1 cellular context compared by ENCODE assay signal in the genomic region with DNA sequence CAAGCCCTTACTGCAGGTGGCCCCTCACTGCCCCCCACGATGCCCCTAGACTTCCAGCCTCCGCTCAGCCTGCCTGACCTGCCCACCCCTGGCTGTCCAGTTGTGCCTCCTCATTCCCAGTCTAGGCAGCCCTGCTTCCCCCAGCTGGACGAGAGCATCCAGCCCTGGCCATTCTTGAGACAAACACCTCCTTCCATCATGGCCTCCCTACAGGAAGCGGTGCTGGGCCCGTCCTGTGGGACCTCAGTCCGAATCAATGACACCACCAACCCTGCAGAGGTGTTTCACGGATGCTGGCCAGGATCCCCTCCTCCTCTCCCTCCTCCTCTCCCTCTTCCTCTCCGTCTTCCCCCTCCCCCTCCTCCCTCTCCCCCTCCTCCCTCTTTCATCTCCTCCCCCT.
A peak's percentile ranks its signal among the peaks of the same experiment; 100 is the strongest.
TF ChIP-seq lines count a peak whose summit lies in the region.

No MANE protein-coding gene starts in this region.

TF ChIP-seq in HepG2, 621 proteins besides CTCF, POLR2A, EP300 and RAD21:
- TF ChIP-seq ZSCAN30 (CRISPR knock-in tag; IDR thresholded peaks at IDR 0.05): no peak
- peak; percentile 78 for TF ChIP-seq HNRNPK (IDR thresholded peaks at IDR 0.05; ENCODE audit: low read depth, low read length, poor library complexity, severe bottlenecking)
- no peak for TF ChIP-seq CAMTA2 (CRISPR knock-in tag; IDR thresholded peaks at IDR 0.05; ENCODE audit: borderline replicate concordance)
- TF ChIP-seq PCBP2 (optimal IDR thresholded peaks at IDR 0.05; ENCODE audit: low read depth, low read length, poor library complexity, severe bottlenecking): peak; percentile 69
- TF ChIP-seq PCBP1 (IDR thresholded peaks at IDR 0.05; ENCODE audit: borderline replicate concordance, low read depth, low read length): 0 out of 2 replicates have a peak, but pooled peaks have one; percentile 51
